Comparison of ENCODE assay signal across 21 cellular contexts in the genomic region with DNA sequence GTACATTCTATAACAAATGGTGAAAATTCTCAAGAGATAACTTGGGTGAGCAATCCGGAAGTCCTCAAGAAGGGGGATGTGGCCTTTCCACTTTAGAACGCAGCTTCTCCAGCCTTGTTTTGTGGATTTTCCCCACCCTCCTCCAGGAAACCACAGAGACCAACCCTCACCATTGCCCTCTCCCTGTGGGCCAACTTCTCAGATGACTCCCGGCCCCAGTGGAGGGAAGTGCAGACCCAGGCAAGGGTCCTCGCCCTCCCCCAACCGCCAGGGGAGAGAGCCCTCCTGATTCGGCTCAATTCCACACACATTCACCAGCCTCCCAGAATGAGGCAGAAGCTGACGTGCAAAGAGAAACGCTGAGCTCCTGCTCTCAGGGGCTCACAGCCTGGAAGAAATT.
DNase-seq lines count a peak whose midpoint lies in the region; ATAC-seq, FAIRE-seq and TF ChIP-seq lines count a peak whose summit lies in the region.
"Had no signal": no experiment of that assay in that cellular context is flagged by ENCODE, and none has a peak within 500 bp of the region (broad histone marks: within the 10 kb centered on the region; RNA-seq: fewer than 3 reads in every experiment).

No MANE protein-coding gene starts in this region.

- no peak for ATAC-seq in heart left ventricle
- peak; percentile 24; the same call in 1 of the 2 replicates for ATAC-seq in WTC11
- ATAC-seq in stimulated activated naive B cell treated with anti-CD40 and anti-IgM and Interleukin-4, amounts not matched to agents 10 μg/mL and 1 μg/mL and 100 μg/mL, for 72 hours (replicated peaks), result peak in 1 of 2 donors; percentile 25
- ATAC-seq: PC-3 had no signal

- no peak overlapping the region for H3K4me3 Mint-ChIP-seq in WTC11
- peak overlapping the region in 1 of 2 donors; percentile 47 for H3K4me3 Mint-ChIP-seq in stimulated activated naive B cell treated with anti-CD40 and anti-IgM and Interleukin-4, amounts not matched to agents 10 μg/mL and 1 μg/mL and 100 μg/mL, for 72 hours
- H3K4me3 Mint-ChIP-seq: CD4-positive, CD25-positive, alpha-beta regulatory T cell; IgD-negative memory B cell had no signal

- no peak for TF ChIP-seq CTCF in right atrium auricular region (IDR thresholded peaks at IDR 0.05)
- no peak for TF ChIP-seq CTCF in heart left ventricle (IDR thresholded peaks at IDR 0.05)
- no peak for TF ChIP-seq CTCF in WTC11 (IDR thresholded peaks at IDR 0.05)

- TF ChIP-seq POLR2A in heart left ventricle (IDR thresholded peaks at IDR 0.05) (no peak), GM12891 (IDR thresholded peaks at IDR 0.05; ENCODE audit: low read depth, low read length) (no peak)

- H3K36me3 ChIP-seq in right atrium auricular region, result no peaks in the 10 kb centered on the region
- no peaks in the 10 kb centered on the region for H3K36me3 ChIP-seq in heart left ventricle
- H3K36me3 ChIP-seq: HAP-1 had no signal

- H3K27me3 Mint-ChIP-seq in WTC11 (ENCODE audit: low read depth), result peaks cover 4% of the 10 kb centered on the region; the same call in 1 of the 2 replicates
- peaks cover 7 to 20% of the 10 kb centered on the region in 2 donors for H3K27me3 Mint-ChIP-seq in stimulated activated naive B cell treated with anti-CD40 and anti-IgM and Interleukin-4, amounts not matched to agents 10 μg/mL and 1 μg/mL and 100 μg/mL, for 72 hours

- no peak overlapping the region for H3K27ac Mint-ChIP-seq in WTC11
- H3K27ac Mint-ChIP-seq in stimulated activated naive B cell treated with anti-CD40 and anti-IgM and Interleukin-4, amounts not matched to agents 10 μg/mL and 1 μg/mL and 100 μg/mL, for 72 hours, result peak overlapping the region; percentile 88
- H3K27ac Mint-ChIP-seq: CD4-positive, CD25-positive, alpha-beta regulatory T cell had no signal

- H3K36me3 Mint-ChIP-seq in WTC11, result no peaks in the 10 kb centered on the region
- H3K36me3 Mint-ChIP-seq in stimulated activated naive B cell treated with anti-CD40 and anti-IgM and Interleukin-4, amounts not matched to agents 10 μg/mL and 1 μg/mL and 100 μg/mL, for 72 hours, result peaks cover 0 to 8% of the 10 kb centered on the region in 2 donors
- H3K36me3 Mint-ChIP-seq: CD4-positive, CD25-positive, alpha-beta regulatory T cell; IgD-negative memory B cell had no signal

- H3K9me3 ChIP-seq in right atrium auricular region (no peaks in the 10 kb centered on the region), heart left ventricle (no peaks in the 10 kb centered on the region)
- H3K9me3 ChIP-seq: HAP-1 had no signal

- FAIRE-seq in GM12891 (lab: Jason Lieb, UNC), result no peak
- FAIRE-seq: A204.1, HTR-8/SVneo had no signal

- DNase-seq in right atrium auricular region (ENCODE audit: low spot score) (peak; percentile 34), heart left ventricle (no peak), Kasumi-1 (lab: John Stamatoyannopoulos, UW) (peak; percentile 33 to 54), WTC11 (ENCODE audit: low spot score) (no peak), NCI-H748 treated with DMSO at 0.1 percent for 48 hours (lab: John Stamatoyannopoulos, UW) (no peak), GM12891 (ENCODE audit: insufficient read length, low spot score) (no peak)
- no peak for DNase-seq in stimulated activated naive B cell treated with anti-CD40 and anti-IgM and Interleukin-4, amounts not matched to agents 10 μg/mL and 1 μg/mL and 100 μg/mL, for 72 hours
- no peak for DNase-seq in activated T-cell treated with anti-CD3 and anti-CD28 coated beads, Interleukin-2, amount 50 U/mL, for 48 hours
- DNase-seq: Calu3; CD4-positive, CD25-positive, alpha-beta regulatory T cell; DMS53; NCI-H1436; NCI-H2029; NCI-H2171; NCI-H446; PC-3 had no signal

- H3K27ac ChIP-seq in right atrium auricular region (no peak overlapping the region), heart left ventricle (no peak overlapping the region)
- H3K27ac ChIP-seq: HL-60 had no signal

- H3K4me1 ChIP-seq in right atrium auricular region (no peaks in the 10 kb centered on the region), heart left ventricle (no peaks in the 10 kb centered on the region)
- H3K4me1 ChIP-seq: HAP-1 had no signal

- no peak overlapping the region for H3K4me3 ChIP-seq in right atrium auricular region
- no peak overlapping the region for H3K4me3 ChIP-seq in heart left ventricle
- H3K4me3 ChIP-seq: HAP-1 had no signal

- peaks cover 18% of the 10 kb centered on the region for H3K4me1 Mint-ChIP-seq in WTC11
- H3K4me1 Mint-ChIP-seq in stimulated activated naive B cell treated with anti-CD40 and anti-IgM and Interleukin-4, amounts not matched to agents 10 μg/mL and 1 μg/mL and 100 μg/mL, for 72 hours, result peaks cover 20 to 27% of the 10 kb centered on the region in 2 donors
- H3K4me1 Mint-ChIP-seq: CD4-positive, CD25-positive, alpha-beta regulatory T cell had no signal

- intact Hi-C loops in heart left ventricle (cut with DNase I), result no loop called here

- H3K9me3 Mint-ChIP-seq in WTC11, result no peaks in the 10 kb centered on the region
- no peaks in the 10 kb centered on the region for H3K9me3 Mint-ChIP-seq in stimulated activated naive B cell treated with anti-CD40 and anti-IgM and Interleukin-4, amounts not matched to agents 10 μg/mL and 1 μg/mL and 100 μg/mL, for 72 hours
- H3K9me3 Mint-ChIP-seq: IgD-negative memory B cell had no signal

- WGBS in heart left ventricle, 4 donors, result 54 to 65% (median 57%) methylated on average over 8 of the region's 8 CpGs

- H3K27me3 ChIP-seq in right atrium auricular region, result no peaks in the 10 kb centered on the region
- H3K27me3 ChIP-seq in heart left ventricle, result peaks cover 0 to 10% (median 3%) of the 10 kb centered on the region in 9 donors

- CTCF ChIA-PET in WTC11 (lab: Charles Lee), result interaction anchor here (1.2 kb wide), 1 partner anchor 17 kb away, joined by 5 read pairs; no protein-coding TSS in a partner anchor

- POLR2A ChIA-PET in WTC11 (lab: Charles Lee), result no interaction called here

TF ChIP-seq in WTC11, 78 proteins besides CTCF, POLR2A, EP300 and RAD21 (continues in another document):
- TF ChIP-seq, protein P1, sequence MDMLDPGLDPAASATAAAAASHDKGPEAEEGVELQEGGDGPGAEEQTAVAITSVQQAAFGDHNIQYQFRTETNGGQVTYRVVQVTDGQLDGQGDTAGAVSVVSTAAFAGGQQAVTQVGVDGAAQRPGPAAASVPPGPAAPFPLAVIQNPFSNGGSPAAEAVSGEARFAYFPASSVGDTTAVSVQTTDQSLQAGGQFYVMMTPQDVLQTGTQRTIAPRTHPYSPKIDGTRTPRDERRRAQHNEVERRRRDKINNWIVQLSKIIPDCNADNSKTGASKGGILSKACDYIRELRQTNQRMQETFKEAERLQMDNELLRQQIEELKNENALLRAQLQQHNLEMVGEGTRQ (CRISPR knock-in tag; IDR thresholded peaks at IDR 0.05), result no peak
- TF ChIP-seq, protein P2, sequence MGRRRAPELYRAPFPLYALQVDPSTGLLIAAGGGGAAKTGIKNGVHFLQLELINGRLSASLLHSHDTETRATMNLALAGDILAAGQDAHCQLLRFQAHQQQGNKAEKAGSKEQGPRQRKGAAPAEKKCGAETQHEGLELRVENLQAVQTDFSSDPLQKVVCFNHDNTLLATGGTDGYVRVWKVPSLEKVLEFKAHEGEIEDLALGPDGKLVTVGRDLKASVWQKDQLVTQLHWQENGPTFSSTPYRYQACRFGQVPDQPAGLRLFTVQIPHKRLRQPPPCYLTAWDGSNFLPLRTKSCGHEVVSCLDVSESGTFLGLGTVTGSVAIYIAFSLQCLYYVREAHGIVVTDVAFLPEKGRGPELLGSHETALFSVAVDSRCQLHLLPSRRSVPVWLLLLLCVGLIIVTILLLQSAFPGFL (CRISPR knock-in tag; IDR thresholded peaks at IDR 0.05; ENCODE audit: borderline replicate concordance), result no peak
- no peak for TF ChIP-seq TP53 (CRISPR knock-in tag; IDR thresholded peaks at IDR 0.05)
- TF ChIP-seq NFE2L1 (CRISPR knock-in tag; IDR thresholded peaks at IDR 0.05), result no peak
- TF ChIP-seq, protein P3, sequence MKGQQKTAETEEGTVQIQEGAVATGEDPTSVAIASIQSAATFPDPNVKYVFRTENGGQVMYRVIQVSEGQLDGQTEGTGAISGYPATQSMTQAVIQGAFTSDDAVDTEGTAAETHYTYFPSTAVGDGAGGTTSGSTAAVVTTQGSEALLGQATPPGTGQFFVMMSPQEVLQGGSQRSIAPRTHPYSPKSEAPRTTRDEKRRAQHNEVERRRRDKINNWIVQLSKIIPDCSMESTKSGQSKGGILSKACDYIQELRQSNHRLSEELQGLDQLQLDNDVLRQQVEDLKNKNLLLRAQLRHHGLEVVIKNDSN (CRISPR knock-in tag; IDR thresholded peaks at IDR 0.05), result no peak

TF ChIP-seq in GM12891, 5 proteins besides CTCF, POLR2A, EP300 and RAD21:
- TF ChIP-seq SPI1 (IDR thresholded peaks at IDR 0.05; ENCODE audit: low read depth, low read length) (no peak), TAF1 (IDR thresholded peaks at IDR 0.05; ENCODE audit: low read depth, low read length) (no peak), POU2F2 (IDR thresholded peaks at IDR 0.05; ENCODE audit: low read depth, low read length) (no peak), PAX5 (IDR thresholded peaks at IDR 0.05; ENCODE audit: insufficient read depth, low read length, severe bottlenecking) (no peak), POLR2AphosphoS5 (IDR thresholded peaks at IDR 0.05; ENCODE audit: low read depth, low read length) (no peak)
TF ChIP-seq in GM12891: peak in this region for 0.

Comparison
In these comparisons a context has a peak if more than half of its experiments do, and no peak if none do; other contexts are left out.
1. DNase-seq: peak in right atrium auricular region (single experiment) and Kasumi-1 (2 of 2); none in heart left ventricle (0 of 5), WTC11 (single experiment), stimulated activated naive B cell treated with anti-CD40 and anti-IgM and Interleukin-4, amounts not matched to agents 10 μg/mL and 1 μg/mL and 100 μg/mL, for 72 hours (single experiment), NCI-H748 treated with DMSO at 0.1 percent for 48 hours (single experiment), GM12891 (single experiment) and activated T-cell treated with anti-CD3 and anti-CD28 coated beads, Interleukin-2, amount 50 U/mL, for 48 hours (0 of 2).